ENCODE assay signal across 8 cellular contexts in the genomic region with DNA sequence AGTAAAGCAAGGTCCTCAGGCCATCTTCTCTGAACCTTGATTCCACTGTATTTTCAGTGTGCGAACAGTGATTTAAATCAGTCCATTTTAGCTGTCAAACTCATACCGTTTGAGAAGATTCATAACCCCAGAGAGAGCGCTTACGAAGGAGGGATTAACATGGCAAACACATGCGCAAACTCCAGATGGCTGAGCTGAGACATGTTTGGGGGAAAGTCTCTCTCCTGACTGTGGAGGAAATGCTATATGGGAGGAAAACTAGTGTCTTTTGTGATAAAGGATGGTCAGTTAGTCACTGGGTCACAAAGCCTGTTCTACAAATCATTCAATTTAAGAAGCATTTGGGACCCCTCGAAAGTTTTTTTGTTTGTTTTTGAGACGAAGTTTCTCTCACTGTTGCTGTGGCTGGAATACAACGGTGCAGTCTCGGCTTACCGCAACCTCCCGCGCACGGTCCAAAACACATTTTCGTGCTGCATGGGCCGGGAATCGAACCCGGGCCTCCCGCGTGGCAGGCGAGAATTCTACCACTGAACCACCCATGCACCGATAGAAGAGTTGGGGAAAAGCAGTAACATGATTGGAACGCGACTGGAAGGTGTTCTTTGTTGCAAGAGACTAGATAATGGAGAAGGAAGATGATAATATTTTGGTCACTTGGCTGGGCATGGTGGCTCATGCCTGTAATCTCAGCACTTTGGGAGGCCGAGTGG. TPM values are rescaled to one million over a fixed set of nuclear protein-coding genes. Genes with fewer than 3 reads are reported as not detected.
DNase-seq lines count a peak whose midpoint lies in the region; ATAC-seq and TF ChIP-seq lines count a peak whose summit lies in the region.

No MANE protein-coding gene starts in this region.

- H3K4me3 ChIP-seq in foreskin fibroblast (ENCODE audit: low read depth in 1 of 2, low read length in 2 of 2) = peak overlapping the region in 1 of 2 donors; percentile 11

- H3K27ac Mint-ChIP-seq in H9 (peak overlapping the region; percentile 94 to 97 (median 96)), immature natural killer cell (no peak overlapping the region)

- H3K14ac ChIP-seq in H9 (ENCODE audit: insufficient read depth, low read length) = 0 out of 2 replicates have a peak overlapping the region, but pooled peaks have one; percentile 81

- H3K9me3 Mint-ChIP-seq in H9 (peaks cover 2 to 3% of the 10 kb centered on the region in 2 experiments; a peak in 2 of 5 replicates), immature natural killer cell (peaks cover 0 to 7% (median 0%) of the 10 kb centered on the region in 6 donors)

- DNase-seq in COLO829 (ENCODE audit: low spot score) (peak; percentile 76), H9 (peak; percentile 92), NCI-H510A (lab: John Stamatoyannopoulos, UW) (peak; percentile 43), activated T-cell treated with anti-CD3 and anti-CD28 coated beads for 48 hours (ENCODE audit: low read depth) (peak; percentile 54), foreskin fibroblast (peak; percentile 83 to 90), posterior cingulate gyrus (peak; percentile 48 to 95 (median 70)), immature natural killer cell (no peak)

- no peak overlapping the region for H2AK5ac ChIP-seq in H9 (ENCODE audit: insufficient read length, low read length)

- H4K8ac ChIP-seq in H9 (replicated peaks; ENCODE audit: insufficient read length, low read depth, low read length) = no peak overlapping the region

- H4K20me1 ChIP-seq in H9 (ENCODE audit: control insufficient read depth, insufficient read depth, insufficient read length) = no peaks in the 10 kb centered on the region

- H4K5ac ChIP-seq in H9 (ENCODE audit: insufficient read length, low read depth, low read length) = peak overlapping the region; percentile 43

- no peak overlapping the region for H2BK15ac ChIP-seq in H9 (ENCODE audit: low read depth, low read length)

- peak overlapping the region; percentile 90 for H2AFZ ChIP-seq in H9 (ENCODE audit: low read length)

- H3K9me3 ChIP-seq in H9 (ENCODE audit: control insufficient read depth, low read depth, low read length) = no peaks in the 10 kb centered on the region

- ATAC-seq in HG02840 (IDR thresholded peaks at IDR 0.05; ENCODE audit: low FRiP score, unreplicated experiment) = no peak

- H3K23me2 ChIP-seq in H9 (ENCODE audit: insufficient read length, low read depth, low read length, poor library complexity, severe bottlenecking) = peaks cover 7% of the 10 kb centered on the region

- H3K4me1 Mint-ChIP-seq in H9 (peaks cover 8 to 16% of the 10 kb centered on the region in 2 experiments), immature natural killer cell (no peaks in the 10 kb centered on the region)

- no peak overlapping the region for H3K4ac ChIP-seq in H9 (ENCODE audit: low read depth, low read length)

- no peaks in the 10 kb centered on the region; the same call in 1 of the 2 replicates for H3K4me1 ChIP-seq in H9 (ENCODE audit: insufficient read depth, low read length)

- no peak overlapping the region for H2BK20ac ChIP-seq in H9 (ENCODE audit: low read depth, low read length, poor library complexity, severe bottlenecking)

- no peak overlapping the region for H2BK5ac ChIP-seq in H9 (ENCODE audit: insufficient read length, low read length)

- peak overlapping the region; percentile 57 for H3K27ac ChIP-seq in H9 (ENCODE audit: insufficient read length, low read depth, low read length)

- H3K27me3 Mint-ChIP-seq in H9 (ENCODE audit: low read depth) = peaks cover 3% of the 10 kb centered on the region; the same call in 1 of the 2 replicates
- peaks cover 0 to 2% (median 2%) of the 10 kb centered on the region in 3 donors for H3K27me3 Mint-ChIP-seq in immature natural killer cell (ENCODE audit: low read depth in 3 of 3)

- no peak overlapping the region for H3K23ac ChIP-seq in H9 (ENCODE audit: insufficient read length, low read depth, low read length)

- peak overlapping the region; percentile 74 for H3K4me2 ChIP-seq in H9 (ENCODE audit: insufficient read depth, insufficient read length, low read length)

- H3K36me3 Mint-ChIP-seq in H9 (ENCODE audit: insufficient read depth in 1 of 3, low read depth in 3 of 3) = peaks cover 0 to 2% (median 0%) of the 10 kb centered on the region in 3 experiments; a peak in 1 of 7 replicates
- H3K36me3 Mint-ChIP-seq in immature natural killer cell = no peaks in the 10 kb centered on the region

- H3K56ac ChIP-seq in H9 (ENCODE audit: insufficient read length, low read depth, low read length) = no peak overlapping the region

- H3K79me1 ChIP-seq in H9 (ENCODE audit: insufficient read depth, low read depth, low read length, poor library complexity, severe bottlenecking) = no peaks in the 10 kb centered on the region

- no peak overlapping the region for H3T11ph ChIP-seq in H9 (ENCODE audit: low read length)

- WGBS in H9 (ENCODE audit: extremely low coverage, insufficient read length, low lambda C conversion rate) = no CpG with 5 or more reads among the region's 24 CpGs

- H3K4me3 Mint-ChIP-seq in H9 (peak overlapping the region; percentile 84 to 85), immature natural killer cell (no peak overlapping the region)

- H4K91ac ChIP-seq in H9 (ENCODE audit: insufficient read length, low read depth, low read length) = no peak overlapping the region

- no peak overlapping the region for H2BK12ac ChIP-seq in H9 (ENCODE audit: insufficient read length, low read depth, low read length)

- intact Hi-C loops in posterior cingulate gyrus (cut with DNase I) = loop anchor here (10.0 kb wide), 1 partner anchor 60 kb away; the partner anchor contains the start of gene CXADR

- TF ChIP-seq CTCF in H9 (conservative IDR thresholded peaks at IDR 0.05) (no peak), foreskin fibroblast (IDR thresholded peaks at IDR 0.05; ENCODE audit: low read depth, low read length) (no peak)

- H3K18ac ChIP-seq in H9 (ENCODE audit: insufficient read length, low read depth, low read length) = peak overlapping the region; percentile 57

- H2BK120ac ChIP-seq in H9 (ENCODE audit: low read depth, low read length, poor library complexity, severe bottlenecking) = no peak overlapping the region

- no peaks in the 10 kb centered on the region for H3K79me2 ChIP-seq in H9 (ENCODE audit: insufficient read depth, low read length)

- peak overlapping the region; percentile 87 for H3K9ac ChIP-seq in H9 (ENCODE audit: extremely low read depth, insufficient read length, low read length)

- H3K27me3 ChIP-seq in H9 (ENCODE audit: insufficient read depth, low read length) = no peaks in the 10 kb centered on the region

RNA-seq across cellular contexts. Expression of gene CXADR, which starts 58.4 kb away (rescaled TPM):
- total RNA-seq in H9 (2021) = 150 and 152 TPM in 2 replicates
- not detected for polyA plus RNA-seq in immature natural killer cell

Comparison
In these comparisons a context has a peak if more than half of its experiments do, and no peak if none do; other contexts are left out.
1. DNase-seq: peak in COLO829 (single experiment), H9 (single experiment), NCI-H510A (single experiment), activated T-cell treated with anti-CD3 and anti-CD28 coated beads for 48 hours (single experiment), foreskin fibroblast (2 of 2) and posterior cingulate gyrus (10 of 10); none in immature natural killer cell (0 of 3).
2. H3K27ac Mint-ChIP-seq: peak in H9 (3 of 3); none in immature natural killer cell (0 of 6).
3. H3K4me3 Mint-ChIP-seq: peak in H9 (2 of 2); none in immature natural killer cell (0 of 5).